ENCODE assay signal across 13 cellular contexts in the genomic region with DNA sequence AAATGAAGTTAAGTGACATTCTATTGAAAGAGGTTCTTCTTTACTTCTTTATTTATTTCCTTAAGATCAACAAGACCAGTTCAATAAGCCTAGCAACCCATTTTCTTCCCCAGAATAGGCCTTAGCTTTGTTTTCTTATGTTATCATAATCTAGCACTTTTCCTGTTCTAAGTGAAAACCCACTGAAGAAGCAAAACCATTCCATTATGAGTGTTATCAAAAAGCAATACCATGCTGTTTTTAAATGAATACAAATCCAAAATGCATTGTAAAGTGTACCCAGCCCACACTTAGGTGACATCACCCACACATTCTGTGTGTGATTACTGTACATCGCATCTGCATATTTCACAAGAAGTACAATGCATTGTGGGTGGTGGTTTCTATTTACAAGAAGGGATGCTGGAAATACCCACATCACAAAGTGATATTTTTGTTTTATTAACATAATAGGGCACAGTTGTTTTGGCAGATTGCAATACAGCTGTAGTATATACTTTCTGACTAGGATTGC.
DNase-seq lines count a peak whose midpoint lies in the region; ATAC-seq lines count a peak whose summit lies in the region.
"Had no signal": no experiment of that assay in that cellular context is flagged by ENCODE, and none has a peak within 500 bp of the region (broad histone marks: within the 10 kb centered on the region; RNA-seq: fewer than 3 reads in every experiment).

No MANE protein-coding gene starts in this region.

- no peak for DNase-seq in activated T-cell treated with anti-CD3 and anti-CD28 coated beads, Interleukin-2, amount 50 U/mL, for 4 hours
- DNase-seq in activated T-cell treated with anti-CD3 and anti-CD28 coated beads for 4 hours (no peak), astrocyte of the hippocampus (ENCODE audit: low read depth, low spot score) (peak; percentile 50), mesenchymal stem cell (no peak), iPS-NIHi7 (ENCODE audit: extremely low spot score) (no peak)
- no peak for DNase-seq in activated naive CD8-positive, alpha-beta T cell treated with anti-CD3 and anti-CD28 coated beads for 36 hours
- DNase-seq: activated B cell treated with CpG ODN at 0.5 μM for 24 hours; activated effector memory CD4-positive, alpha-beta T cell treated with Interleukin-2 at 50 U/mL for 16 hours; DMS79; mucosa of descending colon; NCI-H187 had no signal

- no peaks in the 10 kb centered on the region for H3K27me3 Mint-ChIP-seq in activated T-cell treated with anti-CD3 and anti-CD28 coated beads, Interleukin-2, amount 50 U/mL, for 4 hours (ENCODE audit: low read depth)
- no peaks in the 10 kb centered on the region for H3K27me3 Mint-ChIP-seq in stimulated activated memory B cell treated with anti-CD40 and anti-IgM and Interleukin-4, amounts not matched to agents 10 μg/mL and 1 μg/mL and 100 μg/mL, for 72 hours
- H3K27me3 Mint-ChIP-seq in activated naive CD8-positive, alpha-beta T cell treated with anti-CD3 and anti-CD28 coated beads for 36 hours, result no peaks in the 10 kb centered on the region
- H3K27me3 Mint-ChIP-seq: activated B cell treated with CpG ODN at 0.5 μM for 24 hours had no signal

- no peaks in the 10 kb centered on the region for H3K27me3 ChIP-seq in mesenchymal stem cell (ENCODE audit: control insufficient read depth in 1 of 2, insufficient read depth in 1 of 2, low read length in 2 of 2)

- H3K27ac ChIP-seq in mesenchymal stem cell (ENCODE audit: low read length, poor library complexity, severe bottlenecking), result no peak overlapping the region

- no peak overlapping the region for H3K27ac Mint-ChIP-seq in stimulated activated memory B cell treated with anti-CD40 and anti-IgM and Interleukin-4, amounts not matched to agents 10 μg/mL and 1 μg/mL and 100 μg/mL, for 72 hours
- no peak overlapping the region for H3K27ac Mint-ChIP-seq in activated naive CD8-positive, alpha-beta T cell treated with anti-CD3 and anti-CD28 coated beads for 36 hours
- H3K27ac Mint-ChIP-seq: activated B cell treated with CpG ODN at 0.5 μM for 24 hours had no signal

- no peak overlapping the region for H2BK120ac ChIP-seq in mesenchymal stem cell (ENCODE audit: low read depth, low read length)

- H3K36me3 Mint-ChIP-seq in activated T-cell treated with anti-CD3 and anti-CD28 coated beads, Interleukin-2, amount 50 U/mL, for 4 hours (ENCODE audit: insufficient read depth), result no peaks in the 10 kb centered on the region
- no peaks in the 10 kb centered on the region for H3K36me3 Mint-ChIP-seq in stimulated activated memory B cell treated with anti-CD40 and anti-IgM and Interleukin-4, amounts not matched to agents 10 μg/mL and 1 μg/mL and 100 μg/mL, for 72 hours
- H3K36me3 Mint-ChIP-seq in activated naive CD8-positive, alpha-beta T cell treated with anti-CD3 and anti-CD28 coated beads for 36 hours, result no peaks in the 10 kb centered on the region

- no peak overlapping the region for H4K91ac ChIP-seq in mesenchymal stem cell (ENCODE audit: low read length)

- no peak overlapping the region for H2AFZ ChIP-seq in mesenchymal stem cell (ENCODE audit: low read depth, low read length)

- H2BK5ac ChIP-seq in mesenchymal stem cell (ENCODE audit: low read depth, low read length, poor library complexity, severe bottlenecking), result no peak overlapping the region

- no peak overlapping the region for H3K23ac ChIP-seq in mesenchymal stem cell (ENCODE audit: low read length in 2 of 2)

- no peak overlapping the region for H4K8ac ChIP-seq in mesenchymal stem cell (ENCODE audit: low read length)

- H3K9me3 ChIP-seq in mesenchymal stem cell (ENCODE audit: control insufficient read depth, low read length), result no peaks in the 10 kb centered on the region
- H3K9me3 ChIP-seq: mucosa of descending colon had no signal

- no peak overlapping the region for H3K18ac ChIP-seq in mesenchymal stem cell (ENCODE audit: low read depth in 1 of 2, low read length in 2 of 2)

- H2BK12ac ChIP-seq in mesenchymal stem cell (ENCODE audit: low read length in 2 of 2), result no peak overlapping the region

- no peaks in the 10 kb centered on the region for H3K9me3 Mint-ChIP-seq in activated T-cell treated with anti-CD3 and anti-CD28 coated beads, Interleukin-2, amount 50 U/mL, for 4 hours
- no peaks in the 10 kb centered on the region for H3K9me3 Mint-ChIP-seq in stimulated activated memory B cell treated with anti-CD40 and anti-IgM and Interleukin-4, amounts not matched to agents 10 μg/mL and 1 μg/mL and 100 μg/mL, for 72 hours
- H3K9me3 Mint-ChIP-seq in activated naive CD8-positive, alpha-beta T cell treated with anti-CD3 and anti-CD28 coated beads for 36 hours, result no peaks in the 10 kb centered on the region
- H3K9me3 Mint-ChIP-seq: activated B cell treated with CpG ODN at 0.5 μM for 24 hours had no signal

- H3K4me1 ChIP-seq in mesenchymal stem cell (ENCODE audit: control insufficient read depth, insufficient read depth, low read depth, low read length), result no peaks in the 10 kb centered on the region

- H3K4me3 ChIP-seq in mesenchymal stem cell (ENCODE audit: insufficient read depth in 1 of 2, low read depth in 1 of 2, low read length in 2 of 2), result no peak overlapping the region
- H3K4me3 ChIP-seq: mucosa of descending colon had no signal

- no peak overlapping the region for H3K4me3 Mint-ChIP-seq in activated T-cell treated with anti-CD3 and anti-CD28 coated beads, Interleukin-2, amount 50 U/mL, for 4 hours
- H3K4me3 Mint-ChIP-seq in stimulated activated memory B cell treated with anti-CD40 and anti-IgM and Interleukin-4, amounts not matched to agents 10 μg/mL and 1 μg/mL and 100 μg/mL, for 72 hours, result no peak overlapping the region
- H3K4me3 Mint-ChIP-seq in activated naive CD8-positive, alpha-beta T cell treated with anti-CD3 and anti-CD28 coated beads for 36 hours, result no peak overlapping the region
- H3K4me3 Mint-ChIP-seq: activated B cell treated with CpG ODN at 0.5 μM for 24 hours had no signal

- H3K9ac ChIP-seq in mesenchymal stem cell (ENCODE audit: low read length), result no peak overlapping the region

- no peak overlapping the region for H2BK15ac ChIP-seq in mesenchymal stem cell (ENCODE audit: low read depth, poor library complexity, severe bottlenecking)

- no peak overlapping the region for H3K4me2 ChIP-seq in mesenchymal stem cell (ENCODE audit: low read length, poor library complexity, severe bottlenecking)

- H3K79me1 ChIP-seq in mesenchymal stem cell (replicated peaks; ENCODE audit: low read length, poor library complexity, severe bottlenecking), result no peaks in the 10 kb centered on the region

- WGBS in mesenchymal stem cell, result no CpG with 5 or more reads among the region's 1 CpG

- no peaks in the 10 kb centered on the region for H3K36me3 ChIP-seq in mesenchymal stem cell (ENCODE audit: control insufficient read depth in 1 of 2, insufficient read depth in 2 of 2, low read depth in 1 of 2, low read length in 2 of 2)

- peak; percentile 74 to 90 for ATAC-seq in activated T-cell treated with anti-CD3 and anti-CD28 coated beads, Interleukin-2, amount 50 U/mL, for 4 hours
- ATAC-seq in HG03432 (IDR thresholded peaks at IDR 0.05; ENCODE audit: unreplicated experiment), result peak; percentile 63
- peak; percentile 70 for ATAC-seq in stimulated activated memory B cell treated with anti-CD40 and anti-IgM and Interleukin-4, amounts not matched to agents 10 μg/mL and 1 μg/mL and 100 μg/mL, for 72 hours
- ATAC-seq: mucosa of descending colon had no signal

- H2AK5ac ChIP-seq in mesenchymal stem cell (ENCODE audit: low read length, severe bottlenecking), result no peak overlapping the region

- peaks cover 4% of the 10 kb centered on the region for H3K4me1 Mint-ChIP-seq in activated T-cell treated with anti-CD3 and anti-CD28 coated beads, Interleukin-2, amount 50 U/mL, for 4 hours (ENCODE audit: low read depth)
- H3K4me1 Mint-ChIP-seq in stimulated activated memory B cell treated with anti-CD40 and anti-IgM and Interleukin-4, amounts not matched to agents 10 μg/mL and 1 μg/mL and 100 μg/mL, for 72 hours, result peaks cover 17% of the 10 kb centered on the region
- H3K4me1 Mint-ChIP-seq in activated naive CD8-positive, alpha-beta T cell treated with anti-CD3 and anti-CD28 coated beads for 36 hours, result no peaks in the 10 kb centered on the region

- no peak overlapping the region for H3K14ac ChIP-seq in mesenchymal stem cell (ENCODE audit: low read length in 2 of 2)

- no peak overlapping the region for H3K4ac ChIP-seq in mesenchymal stem cell (ENCODE audit: low read depth in 1 of 2, low read length in 2 of 2)
